ENCODE assay signal across 26 cellular contexts in the genomic region with DNA sequence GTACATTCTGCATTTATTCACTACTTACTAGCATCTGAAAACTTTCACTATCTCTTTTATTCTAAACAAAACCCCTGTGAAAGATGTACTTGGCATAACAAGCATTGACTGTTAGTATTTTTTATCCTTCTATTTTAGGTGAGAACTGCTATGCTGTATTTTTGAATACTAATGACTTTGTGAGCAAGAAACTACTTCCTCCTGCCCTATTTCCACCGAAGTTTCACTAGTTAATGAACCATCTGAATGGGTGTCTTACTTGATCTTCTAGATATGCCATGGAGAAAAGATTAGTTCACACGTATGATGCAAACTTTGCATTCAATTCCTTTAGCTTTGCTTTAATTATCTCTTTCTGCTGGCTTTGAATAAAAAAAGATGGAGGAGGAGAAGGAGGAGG.
"Had no signal": no experiment of that assay in that cellular context is flagged by ENCODE, and none has a peak within 500 bp of the region (broad histone marks: within the 10 kb centered on the region; RNA-seq: fewer than 3 reads in every experiment).

No MANE protein-coding gene starts in this region.

- H3K27ac Mint-ChIP-seq: progenitor cell of endocrine pancreas had no signal

- H3K9me3 ChIP-seq: left ventricle myocardium inferior, pancreas, spleen, stomach, thoracic aorta had no signal

- H3K36me3 ChIP-seq: left ventricle myocardium inferior, pancreas, spleen, stomach, thoracic aorta had no signal

- H3K27ac ChIP-seq: coronary artery, dorsolateral prefrontal cortex, left ventricle myocardium inferior, pancreas, spleen, stomach, thoracic aorta had no signal

- ATAC-seq: esophagus mucosa, left cardiac atrium, pancreas, sciatic nerve had no signal

- H3K4me3 ChIP-seq: coronary artery, dorsolateral prefrontal cortex, left ventricle myocardium inferior, lung, pancreas, spleen, stomach, thoracic aorta had no signal

- H3K4me1 ChIP-seq: pancreas, spleen had no signal

- DNase-seq: central memory CD4-positive, alpha-beta T cell; dorsolateral prefrontal cortex; effector memory CD4-positive, alpha-beta T cell; kidney; left cardiac atrium; left ventricle myocardium inferior; mesenchymal stem cell; midbrain; naive B cell; nucleus accumbens; pancreas; retina; spleen; stimulated activated CD4-positive, alpha-beta T cell treated with anti-CD3 and anti-CD28 coated beads, Interleukin-15, amount 100 ng/mL, for 24 hours; stimulated activated CD4-positive, alpha-beta T cell treated with anti-CD3 and anti-CD28 coated beads, Interleukin-1b, Interleukin-23, amount 100 ng/mL, for 48 hours; stimulated activated CD4-positive, alpha-beta T cell treated with anti-CD3 and anti-CD28 coated beads, Interleukin-4, amount 100 ng/mL, for 24 hours; stimulated activated naive CD4-positive, alpha-beta T cell; stomach; substantia nigra; trophoblast cell had no signal

- H3K27me3 ChIP-seq: dorsolateral prefrontal cortex, pancreas, spleen, stomach had no signal

- H3K9me3 Mint-ChIP-seq: naive B cell had no signal

- H3K27me3 Mint-ChIP-seq: naive B cell, progenitor cell of endocrine pancreas had no signal
